19 cellular contexts compared by ENCODE assay signal in the genomic region with DNA sequence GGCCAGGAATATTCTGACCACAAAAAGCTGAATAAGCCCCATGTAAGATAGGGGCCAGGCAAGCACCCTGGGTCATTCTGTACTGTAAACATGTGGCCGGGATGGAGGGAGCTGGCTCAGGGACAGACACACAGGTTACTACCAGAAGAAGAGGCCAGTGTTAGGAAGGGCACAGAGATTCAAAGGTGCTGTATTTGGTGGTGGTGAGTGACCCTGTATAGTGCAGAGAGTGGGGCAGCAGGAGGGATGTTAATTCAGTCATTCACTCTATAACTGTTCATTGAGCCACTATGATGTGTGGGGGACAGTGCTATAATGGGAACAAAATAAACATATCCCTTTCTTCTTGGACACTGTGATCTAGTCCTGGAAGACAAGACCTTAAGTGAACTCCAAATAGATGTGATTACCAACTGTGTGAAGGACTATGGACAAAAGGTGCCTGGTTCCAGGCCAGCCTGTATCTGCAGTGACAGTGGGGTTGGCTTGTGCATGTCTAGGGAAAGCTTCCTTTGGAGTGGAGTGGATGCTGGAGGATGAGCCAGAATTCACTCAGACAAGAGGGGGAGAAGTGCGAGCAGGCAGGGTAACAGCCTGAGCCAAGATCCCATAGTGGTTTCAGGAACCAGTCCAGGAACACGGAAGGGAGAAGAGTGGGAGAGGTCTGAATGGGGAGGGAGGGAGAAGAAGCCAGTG. TPM values are rescaled to one million over a fixed set of nuclear protein-coding genes. Genes with fewer than 3 reads are reported as not detected.
A peak's percentile ranks its signal among the peaks of the same experiment; 100 is the strongest.
DNase-seq lines count a peak whose midpoint lies in the region; ATAC-seq, FAIRE-seq and TF ChIP-seq lines count a peak whose summit lies in the region.
"Had no signal": no experiment of that assay in that cellular context is flagged by ENCODE, and none has a peak within 500 bp of the region (broad histone marks: within the 10 kb centered on the region; RNA-seq: fewer than 3 reads in every experiment).

No MANE protein-coding gene starts in this region.

- TF ChIP-seq CTCF in left ventricle myocardium inferior (IDR thresholded peaks at IDR 0.05; ENCODE audit: borderline replicate concordance) (no peak), fibroblast of the aortic adventitia (IDR thresholded peaks at IDR 0.05; ENCODE audit: insufficient read depth, low read length) (no peak), HepG2 (CRISPR knock-in tag; IDR thresholded peaks at IDR 0.05) (no peak), upper lobe of right lung (IDR thresholded peaks at IDR 0.05) (no peak)

- no peak for TF ChIP-seq POLR2A in HepG2 (IDR thresholded peaks at IDR 0.05; ENCODE audit: insufficient read depth in 1 of 2, low read depth in 2 of 2, low read length in 2 of 2)

- ATAC-seq in Right ventricle myocardium inferior (peak; percentile 79), HepG2 (no peak; the same call in 2 of the 3 replicates), upper lobe of right lung (peak; percentile 14), GM21526 (IDR thresholded peaks at IDR 0.05; ENCODE audit: low FRiP score, unreplicated experiment) (no peak), HG03139 (IDR thresholded peaks at IDR 0.05; ENCODE audit: unreplicated experiment) (no peak), esophagus mucosa (no peak)

- H3K27ac ChIP-seq in left ventricle myocardium inferior (replicated peaks) (no peak overlapping the region), HepG2 (ENCODE audit: extremely low read length, insufficient read depth, low read length) (no peak overlapping the region), upper lobe of right lung (no peak overlapping the region)
- H3K27ac ChIP-seq: A549, Peyer's patch had no signal

- no peaks in the 10 kb centered on the region for H3K9me3 ChIP-seq in left ventricle myocardium inferior (replicated peaks)
- H3K9me3 ChIP-seq in HepG2 (ENCODE audit: low read length): no peaks in the 10 kb centered on the region
- H3K9me3 ChIP-seq in upper lobe of right lung: no peaks in the 10 kb centered on the region
- H3K9me3 ChIP-seq: A549, Peyer's patch had no signal

- in situ Hi-C loops in HepG2 (cut with HindIII; ENCODE audit: extremely low pct_ligation_motif_present, low pct_unique_long_range_greater_than_20kb): no loop called here

- no TSS peak for BruUV-seq in HepG2 (replicated peaks; lab: Mats Ljungman, UMichigan)

- H3K4me3 ChIP-seq in left ventricle myocardium inferior: no peak overlapping the region
- H3K4me3 ChIP-seq in fibroblast of the aortic adventitia (ENCODE audit: low read depth, low read length): no peak overlapping the region
- no peak overlapping the region for H3K4me3 ChIP-seq in HepG2 (replicated peaks in 1 of 3; ENCODE audit: insufficient read depth in 1 of 3, low read depth in 2 of 3, low read length in 3 of 3)
- H3K4me3 ChIP-seq in upper lobe of right lung: no peak overlapping the region
- H3K4me3 ChIP-seq: A549, Peyer's patch had no signal

- CTCF ChIA-PET in HepG2 (lab: Yijun Ruan, JAX; ENCODE audit: low intra/inter-chr PET ratio, low total read pairs): no interaction called here

- FAIRE-seq in HepG2 (lab: Jason Lieb, UNC): no peak
- FAIRE-seq: A549, G401.6, H1 had no signal

- H4K20me1 ChIP-seq in HepG2 (ENCODE audit: insufficient read depth, low read length): no peaks in the 10 kb centered on the region

- no peak overlapping the region for H2AFZ ChIP-seq in HepG2 (ENCODE audit: low read length)

- no peak overlapping the region for H3K9ac ChIP-seq in HepG2 (ENCODE audit: insufficient read depth, low read depth, low read length)

- H3K27me3 ChIP-seq in left ventricle myocardium inferior (ENCODE audit: low read depth): no peaks in the 10 kb centered on the region
- no peaks in the 10 kb centered on the region for H3K27me3 ChIP-seq in HepG2 (ENCODE audit: control insufficient read depth in 1 of 2, insufficient read depth in 2 of 2, low read length in 2 of 2)
- no peaks in the 10 kb centered on the region for H3K27me3 ChIP-seq in upper lobe of right lung
- H3K27me3 ChIP-seq: Peyer's patch had no signal

- H3K36me3 ChIP-seq in left ventricle myocardium inferior (no peaks in the 10 kb centered on the region), HepG2 (replicated peaks in 1 of 2; ENCODE audit: control insufficient read depth in 1 of 2, insufficient read depth in 2 of 2, low read length in 2 of 2) (peaks cover 4 to 15% of the 10 kb centered on the region in 2 experiments; a peak in 1 of 5 replicates), upper lobe of right lung (no peaks in the 10 kb centered on the region)
- H3K36me3 ChIP-seq: Peyer's patch had no signal

- WGBS in HepG2 (ENCODE audit: low lambda C conversion rate): 96% methylated on average over 3 of the region's 3 CpGs

- H3K4me2 ChIP-seq in HepG2 (ENCODE audit: low read depth, low read length): no peak overlapping the region
- H3K4me2 ChIP-seq: A549 had no signal

- H3K79me2 ChIP-seq in HepG2 (ENCODE audit: insufficient read depth, low read length): peaks cover 7% of the 10 kb centered on the region

- POLR2A ChIA-PET in HepG2 (lab: Yijun Ruan, JAX): no interaction called here

- intact Hi-C loops in Right ventricle myocardium inferior (cut with DNase I) (no loop called here), left ventricle myocardium inferior (cut with micrococcal nuclease) (no loop called here), HepG2 (cut with micrococcal nuclease; ENCODE audit: unreplicated experiment) (no loop called here), upper lobe of right lung (cut with DNase I) (no loop called here)

- H3K4me1 ChIP-seq in left ventricle myocardium inferior: peaks cover 8% of the 10 kb centered on the region
- no peaks in the 10 kb centered on the region; the same call in 1 of the 2 replicates for H3K4me1 ChIP-seq in HepG2 (ENCODE audit: insufficient read depth, low read length)
- H3K4me1 ChIP-seq in upper lobe of right lung: no peaks in the 10 kb centered on the region
- H3K4me1 ChIP-seq: A549, Peyer's patch had no signal

- TF ChIP-seq EP300 in HepG2 (IDR thresholded peaks at IDR 0.05; ENCODE audit: low read depth in 2 of 2, low read length in 2 of 2) (no peak), HepG2 (CRISPR knock-in tag; IDR thresholded peaks at IDR 0.05; ENCODE audit: borderline replicate concordance) (no peak)

- DNase-seq in Right ventricle myocardium inferior (ENCODE audit: missing footprints) (no peak), left ventricle myocardium inferior (no peak), fibroblast of the aortic adventitia (ENCODE audit: low read depth) (peak; percentile 28), HepG2 (ENCODE audit: low spot score) (no peak), upper lobe of right lung (no peak)
- DNase-seq: Calu3; CD4-positive, CD25-positive, alpha-beta regulatory T cell; Karpas-422; NCI-H1930; NCI-H2171 treated with DMSO at 0.1 percent for 48 hours; NCI-H510A; Peyer's patch; SHP77 treated with DMSO at 0.1 percent for 48 hours had no signal

- TF ChIP-seq RAD21 in HepG2 (CRISPR knock-in tag; IDR thresholded peaks at IDR 0.05): no peak

TF ChIP-seq in HepG2, 621 proteins besides CTCF, POLR2A, EP300 and RAD21:
- TF ChIP-seq RBM22 (optimal IDR thresholded peaks at IDR 0.05; ENCODE audit: low read length) (peak; percentile 68), ZNF496 (CRISPR knock-in tag; IDR thresholded peaks at IDR 0.05; ENCODE audit: insufficient replicate concordance) (no peak)

RNA-seq across cellular contexts. Expression of gene MOCOS, which starts 8.3 kb away (rescaled TPM):
- 0.38 TPM for total RNA-seq in Right ventricle myocardium inferior
- 0.33 TPM for total RNA-seq in left ventricle myocardium inferior
- total RNA-seq in fibroblast of the aortic adventitia (ENCODE audit: low replicate concordance): 3.5 and 13.1 TPM in 2 replicates
- 15.4 and 20.0 TPM in 2 replicates for total RNA-seq in HepG2 (2016; rRNA removed; fragmentation: Illumina TruSeq; extraction: Trizol)
- total RNA-seq in HepG2 (2016; cell fraction: cytosol; rRNA removed; fragmentation: Illumina TruSeq; extraction: Trizol; ENCODE audit: low read depth): 6.6 TPM in 2 replicates
- total RNA-seq in HepG2 (2016; cell fraction: insoluble cytoplasmic fraction; rRNA removed; fragmentation: Illumina TruSeq; extraction: Trizol): 16.3 and 19.1 TPM in 2 replicates
- total RNA-seq in HepG2 (2016; cell fraction: membrane; rRNA removed; fragmentation: Illumina TruSeq; extraction: Trizol): 9.0 TPM in 2 replicates
- total RNA-seq in HepG2 (2016; cell fraction: nucleus; rRNA removed; fragmentation: Illumina TruSeq; extraction: Trizol): 10.5 and 13.5 TPM in 2 replicates
- 7.7 and 10.1 TPM in 2 replicates for polyA plus RNA-seq in HepG2 (2011; rRNA removed)
- polyA plus RNA-seq in HepG2 (2011; cell fraction: cytosol; rRNA removed): 6.0 and 7.8 TPM in 2 replicates
- 9.4 and 10.7 TPM in 2 replicates for polyA plus RNA-seq in HepG2 (2011; cell fraction: nucleus; rRNA removed)
- 7.5 and 8.7 TPM in 2 replicates for polyA plus RNA-seq in HepG2 (2012)
- 2.9 and 3.1 TPM in 2 replicates for polyA plus RNA-seq in HepG2 (2016; cell fraction: cytosol; fragmentation: Illumina TruSeq; extraction: Trizol; ENCODE audit: low read depth)
- 21.6 and 25.3 TPM in 2 replicates for polyA plus RNA-seq in HepG2 (2016; cell fraction: insoluble cytoplasmic fraction; fragmentation: Illumina TruSeq; extraction: Trizol; ENCODE audit: low read depth)
- polyA plus RNA-seq in HepG2 (2016; cell fraction: membrane; fragmentation: Illumina TruSeq; extraction: Trizol; ENCODE audit: low read depth): 7.1 and 8.1 TPM in 2 replicates
- polyA plus RNA-seq in HepG2 (2016; cell fraction: nucleus; fragmentation: Illumina TruSeq; extraction: Trizol; ENCODE audit: insufficient read depth, low read depth): 13.4 and 18.9 TPM in 2 replicates
- polyA minus RNA-seq in HepG2 (2011; rRNA and poly(A)+ RNA removed; ENCODE audit: low replicate concordance): 28.6 and 205 TPM in 2 replicates
- 9.8 and 12.9 TPM in 2 replicates for polyA minus RNA-seq in HepG2 (2011; cell fraction: cytosol; rRNA and poly(A)+ RNA removed)
- 16.5 and 21.5 TPM in 2 replicates for polyA minus RNA-seq in HepG2 (2011; cell fraction: nucleus; rRNA and poly(A)+ RNA removed)
- 5.0 TPM for total RNA-seq in upper lobe of right lung
- total RNA-seq in esophagus mucosa: 16.0 TPM
- total RNA-seq: CD4-positive, CD25-positive, alpha-beta regulatory T cell had no signal

Comparison
In these comparisons a context has a peak if more than half of its experiments do, and no peak if none do; other contexts are left out.
1. ATAC-seq: peak in Right ventricle myocardium inferior (single experiment) and upper lobe of right lung (single experiment); none in HepG2 (single experiment), GM21526 (single experiment), HG03139 (single experiment) and esophagus mucosa (single experiment).